8 cellular contexts compared by ENCODE assay signal in the genomic region with DNA sequence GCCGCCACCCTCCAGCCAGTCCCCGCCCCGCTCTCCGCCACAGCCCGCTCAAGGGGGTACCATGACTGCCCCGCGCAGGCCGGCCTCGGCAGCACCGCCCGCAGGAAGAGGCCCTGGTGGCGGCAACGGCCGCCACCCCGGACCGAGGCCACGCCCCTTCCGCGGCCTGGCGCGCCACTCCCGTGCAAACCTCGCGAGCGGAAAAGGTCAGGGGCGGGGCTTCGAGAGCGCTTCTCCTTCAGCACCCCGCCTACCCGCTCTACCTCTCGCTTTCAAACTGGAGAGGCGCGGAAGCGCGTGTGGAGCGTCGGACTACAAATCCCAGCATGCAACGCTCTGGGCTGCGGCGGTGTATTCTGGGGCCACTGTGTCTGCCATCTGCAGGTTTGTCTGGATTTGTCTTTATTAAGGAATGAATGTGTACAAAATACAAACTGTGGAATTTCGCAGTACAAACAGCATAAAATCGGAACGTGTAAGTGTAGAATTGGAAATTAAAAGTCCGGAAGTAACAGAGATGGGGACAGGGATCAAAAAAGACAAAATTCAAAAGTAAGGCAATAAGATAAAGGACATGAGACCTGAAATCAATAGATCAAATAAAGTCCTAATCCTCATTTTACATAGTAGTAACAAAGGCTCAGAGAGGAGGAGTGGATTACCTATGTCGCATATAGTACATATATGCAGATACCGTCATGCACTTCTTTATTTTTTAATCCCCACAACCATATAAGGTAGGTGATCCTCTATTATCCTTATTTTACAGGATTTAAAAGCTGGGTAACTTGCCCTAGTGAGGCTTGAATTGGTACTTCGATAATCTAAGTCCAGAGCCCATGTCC. TPM values are rescaled to one million over a fixed set of nuclear protein-coding genes. Genes with fewer than 3 reads are reported as not detected.
DNase-seq lines count a peak whose midpoint lies in the region; ATAC-seq, FAIRE-seq and TF ChIP-seq lines count a peak whose summit lies in the region.

No MANE protein-coding gene starts in this region.

- TF ChIP-seq POLR2A in H54 (IDR thresholded peaks at IDR 0.05; ENCODE audit: low read depth, low read length): no peak

- TF ChIP-seq CTCF in LNCaP clone FGC (IDR thresholded peaks at IDR 0.05; ENCODE audit: control insufficient read depth, extremely low read depth, insufficient read depth): peak; percentile 63
- TF ChIP-seq CTCF in fibroblast of mammary gland (conservative IDR thresholded peaks at IDR 0.05; ENCODE audit: control insufficient read depth, insufficient read depth, low read depth, low read length): peak; percentile 14

- POLR2A ChIA-PET in naive thymus-derived CD8-positive, alpha-beta T cell (lab: Charles Lee): interaction anchor here (1.0 to 2.7 kb wide), 8 partner anchors 8 to 1197 kb away, joined by 3 to 29 read pairs (median 5); partner anchors contain the start of genes CATSPERE, CEP170, COX20 and HNRNPU

- peak overlapping the region; percentile 95 for H3K4me3 Mint-ChIP-seq in activated T-helper 2 cell treated with anti-CD3 and anti-CD28 coated beads, Interferon-gamma antibody, Interleukin-2, Interleukin-4, amounts not matched to agents 10 μg/mL and 5 μg/mL and 100 μg/mL, durations not matched to agents 14 hours and 24 hours and 36 hours (ENCODE audit: low read depth)
- H3K4me3 Mint-ChIP-seq in naive thymus-derived CD8-positive, alpha-beta T cell: peak overlapping the region; percentile 81 to 99 (median 92)
- H3K4me3 Mint-ChIP-seq in stimulated activated naive B cell treated with anti-CD40 and anti-IgM and Interleukin-4, amounts not matched to agents 10 μg/mL and 1 μg/mL and 100 μg/mL, for 72 hours: peak overlapping the region; percentile 93 to 99

- peaks cover 34% of the 10 kb centered on the region for H3K4me1 Mint-ChIP-seq in activated T-helper 2 cell treated with anti-CD3 and anti-CD28 coated beads, Interferon-gamma antibody, Interleukin-2, Interleukin-4, amounts not matched to agents 10 μg/mL and 5 μg/mL and 100 μg/mL, durations not matched to agents 14 hours and 24 hours and 36 hours (ENCODE audit: low read depth)
- H3K4me1 Mint-ChIP-seq in naive thymus-derived CD8-positive, alpha-beta T cell: peaks cover 22 to 41% (median 38%) of the 10 kb centered on the region in 4 donors
- peaks cover 15 to 28% of the 10 kb centered on the region in 2 donors for H3K4me1 Mint-ChIP-seq in stimulated activated naive B cell treated with anti-CD40 and anti-IgM and Interleukin-4, amounts not matched to agents 10 μg/mL and 1 μg/mL and 100 μg/mL, for 72 hours

- H3K27me3 Mint-ChIP-seq in activated T-helper 2 cell treated with anti-CD3 and anti-CD28 coated beads, Interferon-gamma antibody, Interleukin-2, Interleukin-4, amounts not matched to agents 10 μg/mL and 5 μg/mL and 100 μg/mL, durations not matched to agents 14 hours and 24 hours and 36 hours (ENCODE audit: low read depth): no peaks in the 10 kb centered on the region
- H3K27me3 Mint-ChIP-seq in naive thymus-derived CD8-positive, alpha-beta T cell: no peaks in the 10 kb centered on the region
- H3K27me3 Mint-ChIP-seq in stimulated activated naive B cell treated with anti-CD40 and anti-IgM and Interleukin-4, amounts not matched to agents 10 μg/mL and 1 μg/mL and 100 μg/mL, for 72 hours: no peaks in the 10 kb centered on the region

- peak overlapping the region; percentile 96 for H3K27ac Mint-ChIP-seq in activated T-helper 2 cell treated with anti-CD3 and anti-CD28 coated beads, Interferon-gamma antibody, Interleukin-2, Interleukin-4, amounts not matched to agents 10 μg/mL and 5 μg/mL and 100 μg/mL, durations not matched to agents 14 hours and 24 hours and 36 hours
- peak overlapping the region; percentile 93 to 99 (median 97) for H3K27ac Mint-ChIP-seq in naive thymus-derived CD8-positive, alpha-beta T cell
- peak overlapping the region; percentile 99 for H3K27ac Mint-ChIP-seq in stimulated activated naive B cell treated with anti-CD40 and anti-IgM and Interleukin-4, amounts not matched to agents 10 μg/mL and 1 μg/mL and 100 μg/mL, for 72 hours

- peak; percentile 100 for DNase-seq in ELF-1 (ENCODE audit: low read depth, low spot score)
- DNase-seq in H54 (ENCODE audit: insufficient read length, low spot score): peak; percentile 84
- peak; percentile 98 for DNase-seq in LNCaP clone FGC (ENCODE audit: low read depth)
- DNase-seq in RPMI8226: peak; percentile 100
- peak; percentile 98 for DNase-seq in activated T-helper 2 cell treated with anti-CD3 and anti-CD28 coated beads, Interferon-gamma antibody, Interleukin-2, Interleukin-4, amounts not matched to agents 10 μg/mL and 5 μg/mL and 100 μg/mL, durations not matched to agents 14 hours and 24 hours and 36 hours (ENCODE audit: low spot score)
- peak; percentile 99 for DNase-seq in fibroblast of mammary gland (ENCODE audit: low read depth)
- DNase-seq in naive thymus-derived CD8-positive, alpha-beta T cell: peak; percentile 92 to 99 (median 98)
- peak; percentile 99 for DNase-seq in stimulated activated naive B cell treated with anti-CD40 and anti-IgM and Interleukin-4, amounts not matched to agents 10 μg/mL and 1 μg/mL and 100 μg/mL, for 72 hours

- peaks cover 4% of the 10 kb centered on the region for H3K9me3 Mint-ChIP-seq in activated T-helper 2 cell treated with anti-CD3 and anti-CD28 coated beads, Interferon-gamma antibody, Interleukin-2, Interleukin-4, amounts not matched to agents 10 μg/mL and 5 μg/mL and 100 μg/mL, durations not matched to agents 14 hours and 24 hours and 36 hours
- H3K9me3 Mint-ChIP-seq in naive thymus-derived CD8-positive, alpha-beta T cell: peaks cover 0 to 10% (median 0%) of the 10 kb centered on the region in 9 donors
- peaks cover 3 to 4% of the 10 kb centered on the region in 2 donors for H3K9me3 Mint-ChIP-seq in stimulated activated naive B cell treated with anti-CD40 and anti-IgM and Interleukin-4, amounts not matched to agents 10 μg/mL and 1 μg/mL and 100 μg/mL, for 72 hours

- intact Hi-C loops in activated T-helper 2 cell treated with anti-CD3 and anti-CD28 coated beads, Interferon-gamma antibody, Interleukin-2, Interleukin-4, amounts not matched to agents 10 μg/mL and 5 μg/mL and 100 μg/mL, durations not matched to agents 14 hours and 24 hours and 36 hours (cut with micrococcal nuclease): loop anchor here (1.0 to 5.0 kb wide), 10 partner anchors 9 to 1197 kb away; partner anchors contain the start of genes CATSPERE, CEP170, COX20 and HNRNPU

- H3K36me3 Mint-ChIP-seq in activated T-helper 2 cell treated with anti-CD3 and anti-CD28 coated beads, Interferon-gamma antibody, Interleukin-2, Interleukin-4, amounts not matched to agents 10 μg/mL and 5 μg/mL and 100 μg/mL, durations not matched to agents 14 hours and 24 hours and 36 hours (ENCODE audit: low read depth): peaks cover 34% of the 10 kb centered on the region
- H3K36me3 Mint-ChIP-seq in naive thymus-derived CD8-positive, alpha-beta T cell: peaks cover 0 to 7% (median 0%) of the 10 kb centered on the region in 3 donors
- peaks cover 12 to 13% of the 10 kb centered on the region in 2 donors for H3K36me3 Mint-ChIP-seq in stimulated activated naive B cell treated with anti-CD40 and anti-IgM and Interleukin-4, amounts not matched to agents 10 μg/mL and 1 μg/mL and 100 μg/mL, for 72 hours

- peak; percentile 71 for FAIRE-seq in H54 (lab: Jason Lieb, UNC)

- ATAC-seq in naive thymus-derived CD8-positive, alpha-beta T cell: peak; percentile 82 to 88
- ATAC-seq in stimulated activated naive B cell treated with anti-CD40 and anti-IgM and Interleukin-4, amounts not matched to agents 10 μg/mL and 1 μg/mL and 100 μg/mL, for 72 hours (replicated peaks): peak; percentile 92 to 94

- peak overlapping the region; percentile 88 for H3K4me3 ChIP-seq in LNCaP clone FGC (ENCODE audit: low read depth, low read length)
- H3K4me3 ChIP-seq in fibroblast of mammary gland (ENCODE audit: control insufficient read depth, low read depth, low read length): peak overlapping the region; percentile 41

RNA-seq across cellular contexts. Expression of gene ADSS2, which starts 0.5 kb away (rescaled TPM):
- total RNA-seq in activated T-helper 2 cell treated with anti-CD3 and anti-CD28 coated beads, Interferon-gamma antibody, Interleukin-2, Interleukin-4, amounts not matched to agents 10 μg/mL and 5 μg/mL and 100 μg/mL, durations not matched to agents 14 hours and 24 hours and 36 hours: 66.1 and 66.3 TPM in 2 replicates
- total RNA-seq in naive thymus-derived CD8-positive, alpha-beta T cell: 10 to 100 TPM; 59.3 to 62.0 TPM
- polyA plus RNA-seq in naive thymus-derived CD8-positive, alpha-beta T cell: 10 to 100 TPM; 24.6 to 28.0 (median 27.5) TPM

RNA-seq across cellular contexts. Expression of gene CATSPERE, which starts 8.9 kb away (rescaled TPM):
- 0.18 and 0.25 TPM in 2 replicates for total RNA-seq in activated T-helper 2 cell treated with anti-CD3 and anti-CD28 coated beads, Interferon-gamma antibody, Interleukin-2, Interleukin-4, amounts not matched to agents 10 μg/mL and 5 μg/mL and 100 μg/mL, durations not matched to agents 14 hours and 24 hours and 36 hours
- 1 to 10 TPM; 2.4 to 2.7 TPM for total RNA-seq in naive thymus-derived CD8-positive, alpha-beta T cell
- 1 to 10 TPM in 1 of 3 donors, under 1 TPM in 2; 0.22 to 1.2 (median 0.61) TPM for polyA plus RNA-seq in naive thymus-derived CD8-positive, alpha-beta T cell

Comparison
In these comparisons a context has a peak if more than half of its experiments do, and no peak if none do; other contexts are left out.
1. Peak in every context shown above with its lines: DNase-seq, ATAC-seq and H3K4me3 ChIP-seq.